1 cellular context compared by ENCODE assay signal in genomic region chr6:36130672-36131516, GRCh38.
TF ChIP-seq lines count a peak whose summit lies in the region.

No MANE protein-coding gene starts in this region.

TF ChIP-seq in HepG2, 621 proteins besides CTCF, POLR2A, EP300 and RAD21 (continued from another document and continues in another):
- TF ChIP-seq THAP9 (CRISPR knock-in tag; IDR thresholded peaks at IDR 0.05; ENCODE audit: borderline replicate concordance) (0 out of 2 replicates have a peak, but pooled peaks have one; percentile 62), KLF16 (CRISPR knock-in tag; IDR thresholded peaks at IDR 0.05) (0 out of 4 replicates have a peak, but pooled peaks of 1 of the 2 experiments have one; percentile 16), ZNF446 (CRISPR knock-in tag; IDR thresholded peaks at IDR 0.05) (peak; percentile 80; the same call in 1 of the 2 replicates), KDM4B (CRISPR knock-in tag; IDR thresholded peaks at IDR 0.05) (no peak; the same call in none of the 2 replicates), MZF1 (CRISPR knock-in tag; IDR thresholded peaks at IDR 0.05; ENCODE audit: borderline replicate concordance) (0 out of 2 replicates have a peak, but pooled peaks have one; percentile 82), TFDP2 (CRISPR knock-in tag; IDR thresholded peaks at IDR 0.05) (peak; percentile 5; the same call in 1 of the 2 replicates), ZNF773 (CRISPR knock-in tag; IDR thresholded peaks at IDR 0.05; ENCODE audit: borderline replicate concordance) (0 out of 2 replicates have a peak, but pooled peaks have one; percentile 20), ZNF607 (CRISPR knock-in tag; IDR thresholded peaks at IDR 0.05; ENCODE audit: borderline replicate concordance) (peak; percentile 50), KLF15 (CRISPR knock-in tag; IDR thresholded peaks at IDR 0.05; ENCODE audit: borderline replicate concordance) (peak; percentile 29; the same call in 1 of the 2 replicates), NFE2 (CRISPR knock-in tag; IDR thresholded peaks at IDR 0.05) (no peak), KLF6 (CRISPR knock-in tag; IDR thresholded peaks at IDR 0.05) (peak; percentile 34), YY1 (IDR thresholded peaks at IDR 0.05; ENCODE audit: insufficient read depth, insufficient replicate concordance, low read depth, low read length) (peak; percentile 85), ZNF713 (CRISPR knock-in tag; IDR thresholded peaks at IDR 0.05) (peak; percentile 56; the same call in 1 of the 2 replicates), ZFX (CRISPR knock-in tag; IDR thresholded peaks at IDR 0.05; ENCODE audit: low read depth) (peak; percentile 96), ZNF792 (CRISPR knock-in tag; IDR thresholded peaks at IDR 0.05) (peak; percentile 89; the same call in 1 of the 2 replicates), CSRNP1 (CRISPR knock-in tag; IDR thresholded peaks at IDR 0.05) (peak; percentile 95; the same call in 1 of the 2 replicates), POGZ (CRISPR knock-in tag; IDR thresholded peaks at IDR 0.05) (peak; percentile 53), ZC3H4 (CRISPR knock-in tag; IDR thresholded peaks at IDR 0.05; ENCODE audit: borderline replicate concordance) (peak; percentile 8; the same call in 1 of the 2 replicates), MTERF4 (CRISPR knock-in tag; IDR thresholded peaks at IDR 0.05) (peak; percentile 75), TBP (CRISPR knock-in tag; IDR thresholded peaks at IDR 0.05) (no peak), HBP1 (CRISPR knock-in tag; IDR thresholded peaks at IDR 0.05; ENCODE audit: low read depth) (peak; percentile 87; the same call in 1 of the 2 replicates), FOXA3 (CRISPR knock-in tag; IDR thresholded peaks at IDR 0.05) (peak; percentile 21), NAIF1 (CRISPR knock-in tag; IDR thresholded peaks at IDR 0.05; ENCODE audit: borderline replicate concordance) (no peak), NFE2L1 (CRISPR knock-in tag; IDR thresholded peaks at IDR 0.05; ENCODE audit: borderline replicate concordance) (peak; percentile 64; the same call in 1 of the 2 replicates), POLR2AphosphoS2 (IDR thresholded peaks at IDR 0.05; ENCODE audit: low read depth, low read length) (no peak), POLR2G (IDR thresholded peaks at IDR 0.05; ENCODE audit: low read depth, low read length) (peak; percentile 83), RARA (CRISPR knock-in tag; IDR thresholded peaks at IDR 0.05) (peak; percentile 71), HDAC6 (IDR thresholded peaks at IDR 0.05; ENCODE audit: low read depth, low read length) (no peak), AGO2 (optimal IDR thresholded peaks at IDR 0.05; ENCODE audit: low read depth, low read length) (peak; percentile 97), SNAPC4 (CRISPR knock-in tag; IDR thresholded peaks at IDR 0.05) (peak; percentile 76; the same call in 1 of the 2 replicates), MED8 (CRISPR knock-in tag; IDR thresholded peaks at IDR 0.05; ENCODE audit: insufficient replicate concordance) (peak; percentile 64), ZNF20 (CRISPR knock-in tag; IDR thresholded peaks at IDR 0.05) (0 out of 2 replicates have a peak, but pooled peaks have one; percentile 45), NFATC3 (CRISPR knock-in tag; IDR thresholded peaks at IDR 0.05) (peak; percentile 96), ARID2 (CRISPR knock-in tag; IDR thresholded peaks at IDR 0.05; ENCODE audit: borderline replicate concordance) (peak; percentile 99), ZFP91 (CRISPR knock-in tag; IDR thresholded peaks at IDR 0.05; ENCODE audit: borderline replicate concordance) (peak; percentile 92), DNMT3B (CRISPR knock-in tag; conservative IDR thresholded peaks at IDR 0.05) (peak; percentile 39), MAFF (IDR thresholded peaks at IDR 0.05; ENCODE audit: low read depth, low read length) (no peak), TRIM24 (CRISPR knock-in tag; IDR thresholded peaks at IDR 0.05) (no peak), HDAC2 (CRISPR knock-in tag; IDR thresholded peaks at IDR 0.05) (peak; percentile 46), ZBTB3 (CRISPR knock-in tag; IDR thresholded peaks at IDR 0.05; ENCODE audit: borderline replicate concordance, low read depth) (no peak), ARID4A (CRISPR knock-in tag; IDR thresholded peaks at IDR 0.05; ENCODE audit: borderline replicate concordance) (peak; percentile 67), ZSCAN12 (CRISPR knock-in tag; IDR thresholded peaks at IDR 0.05) (no peak), ZMAT5 (CRISPR knock-in tag; IDR thresholded peaks at IDR 0.05; ENCODE audit: borderline replicate concordance, low read depth) (no peak)
